In the genomic region with DNA sequence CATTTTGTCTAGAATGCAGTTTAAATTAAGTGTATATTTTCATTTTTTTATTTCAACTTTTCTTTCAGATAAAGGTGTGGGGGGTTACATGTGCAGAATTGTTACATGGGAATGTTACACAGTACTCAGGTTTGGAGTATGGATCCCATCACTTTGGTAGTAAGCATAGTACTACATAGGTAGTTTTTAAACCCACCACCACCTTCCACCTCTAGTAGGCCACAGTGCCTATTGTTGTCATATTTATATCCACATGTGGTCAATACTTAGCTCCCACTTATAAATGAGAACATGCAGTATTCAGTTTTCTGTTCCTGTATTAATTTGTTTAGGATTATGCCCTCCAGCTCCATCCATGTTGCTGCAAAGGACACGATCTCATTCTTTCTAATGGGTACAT, we compare ENCODE assay signal across 29 cellular contexts.
"Had no signal": no experiment of that assay in that cellular context is flagged by ENCODE, and none has a peak within 500 bp of the region (broad histone marks: within the 10 kb centered on the region; RNA-seq: fewer than 3 reads in every experiment).

No MANE protein-coding gene starts in this region.

- DNase-seq: activated B cell treated with CpG ODN at 0.5 μM for 24 hours; activated CD4-positive, alpha-beta T cell treated with anti-CD3 and anti-CD28 coated beads for 48 hours; activated CD4-positive, alpha-beta T cell treated with anti-CD3 and anti-CD28 coated beads, Interleukin-2, amount 50 U/mL, for 1 hour; activated CD4-positive, alpha-beta T cell treated with anti-CD3 and anti-CD28 coated beads, Interleukin-2, amount 50 U/mL, for 48 hours; activated CD8-positive, alpha-beta memory T cell treated with anti-CD3 and anti-CD28 coated beads for 24 hours; activated CD8-positive, alpha-beta T cell treated with anti-CD3 and anti-CD28 coated beads for 36 hours; activated effector memory CD4-positive, alpha-beta T cell treated with Interleukin-2 at 50 U/mL for 16 hours; activated naive CD4-positive, alpha-beta T cell treated with anti-CD3 and anti-CD28 coated beads for 36 hours; activated naive CD8-positive, alpha-beta T cell treated with anti-CD3 and anti-CD28 coated beads for 36 hours; activated naive CD8-positive, alpha-beta T cell treated with anti-CD3 and anti-CD28 coated beads, Interleukin-2, amount 50 U/mL, for 24 hours; activated T-cell treated with anti-CD3 and anti-CD28 coated beads, Interleukin-2, amount 50 U/mL, for 4 hours; adrenal gland; amygdala; aorta; brain microvascular endothelial cell; dorsolateral prefrontal cortex; effector memory CD8-positive, alpha-beta T cell; erythroblast; foreskin keratinocyte; gastrocnemius medialis; glutamatergic neuron; heart left ventricle; T-helper 17 cell; T1000; WERI-Rb-1 had no signal

- H3K36me3 ChIP-seq: adrenal gland, brain microvascular endothelial cell, gastrocnemius medialis, WERI-Rb-1 had no signal

- H3K27me3 ChIP-seq: adrenal gland, brain microvascular endothelial cell, dorsolateral prefrontal cortex, esophagus muscularis mucosa, gastrocnemius medialis, heart left ventricle had no signal

- ATAC-seq: activated CD4-positive, CD25-positive, alpha-beta regulatory T cell treated with anti-CD3 and anti-CD28 coated beads, Interleukin-2, amount 50 U/mL, for 24 hours; activated CD8-positive, alpha-beta T cell treated with anti-CD3 and anti-CD28 coated beads for 36 hours; activated naive CD8-positive, alpha-beta T cell treated with anti-CD3 and anti-CD28 coated beads, Interleukin-2, amount 50 U/mL, for 24 hours; activated T-cell treated with anti-CD3 and anti-CD28 coated beads, Interleukin-2, amount 50 U/mL, for 4 hours; activated T-helper 17 cell treated with anti-CD3 and anti-CD28 coated beads, Interleukin-2, amount 50 U/mL, for 72 hours; effector memory CD8-positive, alpha-beta T cell; foreskin keratinocyte; gastrocnemius medialis; heart left ventricle; T-helper 17 cell had no signal

- H3K27ac ChIP-seq: adrenal gland, brain microvascular endothelial cell, coronary artery, dorsolateral prefrontal cortex, esophagus muscularis mucosa, foreskin keratinocyte, gastrocnemius medialis, heart left ventricle, WERI-Rb-1 had no signal

- H3K9me3 ChIP-seq: adrenal gland had no signal

- H3K4me1 ChIP-seq: adrenal gland, esophagus muscularis mucosa, foreskin keratinocyte, gastrocnemius medialis, heart left ventricle had no signal

- H3K4me3 ChIP-seq: adrenal gland, coronary artery, dorsolateral prefrontal cortex, esophagus muscularis mucosa, gastrocnemius medialis, heart left ventricle had no signal
